Comparison of ENCODE assay signal across 19 cellular contexts in genomic region chr17:59699786-59700185, GRCh38.
"Had no signal": no experiment of that assay in that cellular context is flagged by ENCODE, and none has a peak within 500 bp of the region (broad histone marks: within the 10 kb centered on the region; RNA-seq: fewer than 3 reads in every experiment).

No MANE protein-coding gene starts in this region.

- H3K9me3 Mint-ChIP-seq: central memory CD8-positive, alpha-beta T cell; T-helper 1 cell treated with Interleukin-12 subunit alpha and Interleukin-12 subunit beta and Interleukin-4 antibody, amounts not matched to agents 30 μg/mL and 1 μg/mL, for 36 hours had no signal

- H3K4me1 ChIP-seq: prostate gland, testis had no signal

- H3K9me3 ChIP-seq: esophagus squamous epithelium, left ventricle myocardium inferior, prostate gland, stomach, testis, upper lobe of left lung had no signal

- DNase-seq: activated CD4-positive, alpha-beta T cell treated with anti-CD3 and anti-CD28 coated beads, Interleukin-2, amount 50 U/mL, for 1 hour; activated naive CD4-positive, alpha-beta T cell; brain microvascular endothelial cell; cortex of kidney; effector CD4-positive, alpha-beta T cell; esophagus squamous epithelium; hippocampal formation; left ventricle myocardium inferior; mesendoderm; right cardiac atrium; SHP77 treated with DMSO at 0.1 percent for 48 hours; small intestine; stimulated activated CD4-positive, alpha-beta T cell treated with anti-CD3 and anti-CD28 coated beads, Interleukin-4, amount 100 ng/mL, for 4 hours; stomach; testis had no signal

- H3K27me3 ChIP-seq: brain microvascular endothelial cell, esophagus squamous epithelium, stomach, testis, upper lobe of left lung had no signal

- H3K4me3 ChIP-seq: esophagus squamous epithelium, left ventricle myocardium inferior, prostate gland, stomach, testis, upper lobe of left lung had no signal

- H3K27ac Mint-ChIP-seq: T-helper 1 cell treated with Interleukin-12 subunit alpha and Interleukin-12 subunit beta and Interleukin-4 antibody, amounts not matched to agents 30 μg/mL and 1 μg/mL, for 36 hours had no signal

- H3K27ac ChIP-seq: brain microvascular endothelial cell, esophagus squamous epithelium, left ventricle myocardium inferior, prostate gland, stomach, testis, upper lobe of left lung had no signal

- H3K4me3 Mint-ChIP-seq: central memory CD8-positive, alpha-beta T cell; T-helper 1 cell treated with Interleukin-12 subunit alpha and Interleukin-12 subunit beta and Interleukin-4 antibody, amounts not matched to agents 30 μg/mL and 1 μg/mL, for 36 hours had no signal

- H3K27me3 Mint-ChIP-seq: central memory CD8-positive, alpha-beta T cell had no signal

- ATAC-seq: right cardiac atrium had no signal
